In genomic region chr1:29682171-29682917, GRCh38 we compare ENCODE assay signal across 19 cellular contexts.
DNase-seq lines count a peak whose midpoint lies in the region; ATAC-seq and TF ChIP-seq lines count a peak whose summit lies in the region.
"Had no signal": no experiment of that assay in that cellular context is flagged by ENCODE, and none has a peak within 500 bp of the region (broad histone marks: within the 10 kb centered on the region; RNA-seq: fewer than 3 reads in every experiment).

No MANE protein-coding gene starts in this region.

- BruUV-seq in PC-9 (replicated peaks; lab: Mats Ljungman, UMichigan): no TSS peak

- no peaks in the 10 kb centered on the region for H4K20me1 ChIP-seq in SK-N-SH (ENCODE audit: insufficient read depth)
- H4K20me1 ChIP-seq in PC-9 (ENCODE audit: insufficient read depth): no peaks in the 10 kb centered on the region

- intact Hi-C loops in PC-9 (cut with micrococcal nuclease; ENCODE audit: unreplicated experiment): loop anchor here (10.0 kb wide), 1 partner anchor 108 kb away; no protein-coding TSS in a partner anchor

- H3K9ac ChIP-seq in SK-N-SH (no peak overlapping the region), endodermal cell (ENCODE audit: extremely low read depth, low read length, poor library complexity, severe bottlenecking) (no peak overlapping the region)

- no peak overlapping the region for H3K27ac Mint-ChIP-seq in endodermal cell
- H3K27ac Mint-ChIP-seq: CD8-positive, alpha-beta T cell; progenitor cell of endocrine pancreas had no signal

- CTCF ChIA-PET in SK-N-SH (lab: Yijun Ruan, JAX) (interaction anchor here (1.0 to 2.1 kb wide), 5 partner anchors 8 to 442 kb away, joined by 3 to 18 read pairs (median 4); no protein-coding TSS in a partner anchor), PC-9 (lab: Charles Lee) (no interaction called here), GM10248 (lab: Yijun Ruan, JAX) (interaction anchor here (1.6 kb wide), 1 partner anchor 21 kb away, joined by 4 read pairs; no protein-coding TSS in a partner anchor)

- peaks cover 6% of the 10 kb centered on the region for H3K9me3 Mint-ChIP-seq in endodermal cell
- H3K9me3 Mint-ChIP-seq: CD8-positive, alpha-beta T cell; stimulated activated naive CD8-positive, alpha-beta T cell treated with anti-CD3 and anti-CD28 coated beads, Interleukin-15, amount 100 ng/mL, for 72 hours had no signal

- no peaks in the 10 kb centered on the region for H3K9me3 ChIP-seq in SK-N-SH
- H3K9me3 ChIP-seq in endodermal cell (ENCODE audit: control insufficient read depth, low read length): no peaks in the 10 kb centered on the region
- H3K9me3 ChIP-seq in suprapubic skin: no peaks in the 10 kb centered on the region
- H3K9me3 ChIP-seq in PC-9 (ENCODE audit: insufficient read depth, low read depth): no peaks in the 10 kb centered on the region
- H3K9me3 ChIP-seq: gastrocnemius medialis, uterus had no signal

- H3K4me2 ChIP-seq in SK-N-SH (no peak overlapping the region), PC-9 (no peak overlapping the region)

- H3F3A ChIP-seq in SK-N-SH (replicated peaks; ENCODE audit: insufficient read depth): no peaks in the 10 kb centered on the region
- H3F3A ChIP-seq in PC-9 (ENCODE audit: insufficient read depth, low read depth): no peaks in the 10 kb centered on the region

- H3K4me1 Mint-ChIP-seq in endodermal cell: peaks cover 6% of the 10 kb centered on the region
- H3K4me1 Mint-ChIP-seq: stimulated activated naive CD8-positive, alpha-beta T cell treated with anti-CD3 and anti-CD28 coated beads, Interleukin-15, amount 100 ng/mL, for 72 hours had no signal

- ATAC-seq in SK-N-SH treated with all-trans-retinoic acid at 6 μM for 48 hours: no peak; the same call in 2 of the 3 replicates
- ATAC-seq: CD8-positive, alpha-beta T cell; gastrocnemius medialis; Panc1; stimulated activated naive CD8-positive, alpha-beta T cell treated with anti-CD3 and anti-CD28 coated beads, Interleukin-15, amount 100 ng/mL, for 72 hours had no signal

- no peaks in the 10 kb centered on the region for H3K36me3 Mint-ChIP-seq in endodermal cell (ENCODE audit: low read depth)
- H3K36me3 Mint-ChIP-seq: CD8-positive, alpha-beta T cell had no signal

- H3K27me3 Mint-ChIP-seq in endodermal cell (ENCODE audit: insufficient read depth): peaks cover 2% of the 10 kb centered on the region

- TF ChIP-seq POLR2A in suprapubic skin (IDR thresholded peaks at IDR 0.05): no peak

- TF ChIP-seq EP300 in SK-N-SH (IDR thresholded peaks at IDR 0.05; ENCODE audit: borderline replicate concordance in 1 of 2, low read depth in 1 of 2, low read length in 1 of 2) (no peak), suprapubic skin (IDR thresholded peaks at IDR 0.05) (no peak)

- H2AFZ ChIP-seq in SK-N-SH (ENCODE audit: low read depth): no peak overlapping the region
- H2AFZ ChIP-seq in PC-9: no peak overlapping the region

- DNase-seq in SK-N-SH (peak; percentile 59), NCI-H524 (lab: John Stamatoyannopoulos, UW) (peak; percentile 44 to 76), endodermal cell (peak; percentile 50), suprapubic skin (ENCODE audit: low spot score in 2 of 2) (peak; percentile 27 to 48), PC-9 (no peak), G401 (ENCODE audit: low spot score) (no peak), GM10248 (ENCODE audit: extremely low spot score) (no peak)
- DNase-seq: ACHN; activated CD4-positive, CD25-positive, alpha-beta regulatory T cell; activated gamma-delta T cell; anterior cingulate cortex; gastrocnemius medialis; NCI-H510A treated with DMSO at 0.1 percent for 48 hours; stimulated activated naive CD8-positive, alpha-beta T cell treated with anti-CD3 and anti-CD28 coated beads, Interleukin-15, amount 100 ng/mL, for 72 hours; uterus had no signal

- WGBS in SK-N-SH (ENCODE audit: low lambda C conversion rate): 18% methylated on average over 2 of the region's 10 CpGs
- WGBS in endodermal cell (ENCODE audit: insufficient coverage in 1 of 2, insufficient read length in 1 of 2), 2 experiments: 79 to 80% methylated on average over 5 to 10 of the region's 10 CpGs
- WGBS in suprapubic skin: 59% methylated on average over 8 of the region's 10 CpGs

- H3K79me2 ChIP-seq in SK-N-SH (ENCODE audit: insufficient read depth) (no peaks in the 10 kb centered on the region), PC-9 (ENCODE audit: low read depth) (no peaks in the 10 kb centered on the region)

- H3K27me3 ChIP-seq in SK-N-SH (ENCODE audit: insufficient read depth) (no peaks in the 10 kb centered on the region), endodermal cell (ENCODE audit: control insufficient read depth, insufficient read depth, low read length, poor library complexity, severe bottlenecking) (no peaks in the 10 kb centered on the region), suprapubic skin (peaks cover 44% of the 10 kb centered on the region), PC-9 (ENCODE audit: insufficient read depth, low read depth) (no peaks in the 10 kb centered on the region)
- H3K27me3 ChIP-seq: uterus had no signal

- H3K27ac ChIP-seq in SK-N-SH (ENCODE audit: low read depth in 2 of 2, low read length in 1 of 2) (peak overlapping the region in 1 of 2 experiments; percentile 93; a peak in 2 of 4 replicates), endodermal cell (ENCODE audit: low read depth, low read length) (peak overlapping the region; percentile 30), suprapubic skin (no peak overlapping the region), PC-9 (no peak overlapping the region)
- H3K27ac ChIP-seq: gastrocnemius medialis, uterus had no signal

- no peak for TF ChIP-seq CTCF in SK-N-SH (IDR thresholded peaks at IDR 0.05)
- no peak for TF ChIP-seq CTCF in endodermal cell (conservative IDR thresholded peaks at IDR 0.05)
- TF ChIP-seq CTCF in suprapubic skin (IDR thresholded peaks at IDR 0.05): no peak
- TF ChIP-seq CTCF in PC-9 (conservative IDR thresholded peaks at IDR 0.05): no peak
- no peak for TF ChIP-seq CTCF in GM10248 (IDR thresholded peaks at IDR 0.05; ENCODE audit: control extremely low read depth, extremely low read depth, low read depth, missing control alignments)

- H3K4me1 ChIP-seq in SK-N-SH (ENCODE audit: control insufficient read depth in 1 of 2, insufficient read depth in 2 of 2, low read depth in 1 of 2, low read length in 1 of 2): peaks cover 0 to 55% of the 10 kb centered on the region in 2 experiments; a peak in 2 of 4 replicates
- H3K4me1 ChIP-seq in endodermal cell (ENCODE audit: control insufficient read depth, insufficient read depth, low read length): no peaks in the 10 kb centered on the region
- H3K4me1 ChIP-seq in suprapubic skin: no peaks in the 10 kb centered on the region
- no peaks in the 10 kb centered on the region for H3K4me1 ChIP-seq in PC-9 (replicated peaks; ENCODE audit: insufficient read depth)
- H3K4me1 ChIP-seq: gastrocnemius medialis, uterus had no signal

- in situ Hi-C loops in G401 (cut with HindIII; ENCODE audit: low sequenced_read_pairs): no loop called here

- no peaks in the 10 kb centered on the region for H3K9me2 ChIP-seq in SK-N-SH
- H3K9me2 ChIP-seq in PC-9 (ENCODE audit: insufficient read depth): no peaks in the 10 kb centered on the region

- POLR2A ChIA-PET in SK-N-SH (lab: Yijun Ruan, JAX) (interaction anchor here (0.6 kb wide), 1 partner anchor 452 kb away, joined by 3 read pairs; no protein-coding TSS in a partner anchor), PC-9 (lab: Charles Lee; ENCODE audit: unreplicated experiment) (no interaction called here), GM10248 (lab: Yijun Ruan, JAX) (no interaction called here)

- no peak for TF ChIP-seq RAD21 in SK-N-SH (IDR thresholded peaks at IDR 0.05; ENCODE audit: low read length)

- H3K4me3 ChIP-seq in SK-N-SH (ENCODE audit: low read depth in 2 of 2, low read length in 1 of 2): no peak overlapping the region
- no peak overlapping the region for H3K4me3 ChIP-seq in endodermal cell (ENCODE audit: low read length)
- no peak overlapping the region for H3K4me3 ChIP-seq in suprapubic skin
- H3K4me3 ChIP-seq in PC-9: no peak overlapping the region
- H3K4me3 ChIP-seq: gastrocnemius medialis, uterus had no signal

- no peak overlapping the region for H3K4me3 Mint-ChIP-seq in endodermal cell
- H3K4me3 Mint-ChIP-seq: CD8-positive, alpha-beta T cell; stimulated activated naive CD8-positive, alpha-beta T cell treated with anti-CD3 and anti-CD28 coated beads, Interleukin-15, amount 100 ng/mL, for 72 hours had no signal

- H3K36me3 ChIP-seq in SK-N-SH (replicated peaks in 1 of 2; ENCODE audit: control insufficient read depth in 1 of 2, insufficient read depth in 2 of 2, low read length in 1 of 2) (no peaks in the 10 kb centered on the region), endodermal cell (ENCODE audit: control insufficient read depth, insufficient read depth, low read length) (no peaks in the 10 kb centered on the region), suprapubic skin (no peaks in the 10 kb centered on the region), PC-9 (ENCODE audit: low read depth) (no peaks in the 10 kb centered on the region)
- H3K36me3 ChIP-seq: gastrocnemius medialis, uterus had no signal

TF ChIP-seq in SK-N-SH, 30 proteins besides CTCF, POLR2A, EP300 and RAD21 (continues in another document):
- TF ChIP-seq TCF12 (IDR thresholded peaks at IDR 0.05) (no peak), SMC3 (IDR thresholded peaks at IDR 0.05; ENCODE audit: low read depth, low read length) (no peak), FOXM1 (IDR thresholded peaks at IDR 0.05; ENCODE audit: low read depth) (no peak), MAX (IDR thresholded peaks at IDR 0.05; ENCODE audit: low read depth) (no peak), YY1 (IDR thresholded peaks at IDR 0.05; ENCODE audit: low read depth) (no peak), RXRA (IDR thresholded peaks at IDR 0.05; ENCODE audit: borderline replicate concordance, low read depth) (no peak), ELF1 (IDR thresholded peaks at IDR 0.05) (no peak), EZH2phosphoT487 (IDR thresholded peaks at IDR 0.05; ENCODE audit: borderline replicate concordance, low read depth) (no peak)

TF ChIP-seq in SK-N-SH treated with all-trans-retinoic acid at 6 μM for 48 hours, 23 proteins besides CTCF, POLR2A, EP300 and RAD21 (continues in another document):
- TF ChIP-seq CSRNP3 (CRISPR knock-in tag; IDR thresholded peaks at IDR 0.05): no peak

Comparison
In these comparisons a context has a peak if more than half of its experiments do, and no peak if none do; other contexts are left out.
1. DNase-seq: peak in SK-N-SH (single experiment), NCI-H524 (2 of 2), endodermal cell (single experiment) and suprapubic skin (2 of 2); none in PC-9 (0 of 2), G401 (single experiment) and GM10248 (single experiment).